Comparison of ENCODE assay signal across 8 cellular contexts in genomic region chr16:2752850-2753522, GRCh38. TPM values are rescaled to one million over a fixed set of nuclear protein-coding genes. Genes with fewer than 3 reads are reported as not detected.
DNase-seq lines count a peak whose midpoint lies in the region; ATAC-seq and TF ChIP-seq lines count a peak whose summit lies in the region.

No MANE protein-coding gene starts in this region.

- H3K36me3 ChIP-seq in BJ (ENCODE audit: control insufficient read depth, insufficient read depth, low read length): peaks cover 6% of the 10 kb centered on the region

- intact Hi-C loops in activated CD4-positive, alpha-beta T cell treated with anti-CD3 and anti-CD28 coated beads, Interleukin-2, amount 10 ng/mL, durations not matched to agents 24 days and 14 days (cut with micrococcal nuclease): loop anchor here (1.0 to 5.0 kb wide), 4 partner anchors 24 to 596 kb away; partner anchors contain the start of genes ELOB, KCTD5 and TRAF7

- H3K27ac Mint-ChIP-seq in activated CD4-positive, alpha-beta T cell treated with anti-CD3 and anti-CD28 coated beads, Interleukin-2, amount 10 ng/mL, durations not matched to agents 24 days and 14 days: peak overlapping the region; percentile 99

- peaks cover 61% of the 10 kb centered on the region for H3K36me3 Mint-ChIP-seq in activated CD4-positive, alpha-beta T cell treated with anti-CD3 and anti-CD28 coated beads, Interleukin-2, amount 10 ng/mL, durations not matched to agents 24 days and 14 days (ENCODE audit: low read depth)

- H3K27me3 ChIP-seq in BJ (ENCODE audit: control insufficient read depth, insufficient read depth, low read length): no peaks in the 10 kb centered on the region

- H3K4me3 Mint-ChIP-seq in activated CD4-positive, alpha-beta T cell treated with anti-CD3 and anti-CD28 coated beads, Interleukin-2, amount 10 ng/mL, durations not matched to agents 24 days and 14 days: peak overlapping the region; percentile 90

- TF ChIP-seq POLR2A in erythroblast (IDR thresholded peaks at IDR 0.05; ENCODE audit: low read length): no peak

- H3K4me1 Mint-ChIP-seq in activated CD4-positive, alpha-beta T cell treated with anti-CD3 and anti-CD28 coated beads, Interleukin-2, amount 10 ng/mL, durations not matched to agents 24 days and 14 days: peaks cover 57% of the 10 kb centered on the region

- DNase-seq in BJ (ENCODE audit: low read depth) (peak; percentile 18), NCI-H2227 (lab: John Stamatoyannopoulos, UW; ENCODE audit: unreplicated experiment) (peak; percentile 93), erythroblast (lab: John Stamatoyannopoulos, UW) (peak; percentile 94 to 96), mucosa of gallbladder (ENCODE audit: low spot score) (peak; percentile 86)
- DNase-seq in activated CD4-positive, alpha-beta T cell treated with anti-CD3 and anti-CD28 coated beads, Interleukin-2, amount 10 ng/mL, durations not matched to agents 24 days and 14 days: no peak
- DNase-seq in stimulated activated naive CD8-positive, alpha-beta T cell treated with anti-CD3 and anti-CD28 coated beads, Interleukin-15, Interleukin-2, amounts not matched to agents 100 U/mL and 50 U/mL, for 24 hours: peak; percentile 82

- ATAC-seq in GM18873 (IDR thresholded peaks at IDR 0.05; ENCODE audit: low FRiP score, unreplicated experiment): peak; percentile 28
- ATAC-seq in HG03103 (IDR thresholded peaks at IDR 0.05; ENCODE audit: low read depth, unreplicated experiment): peak; percentile 35
- ATAC-seq in stimulated activated naive CD8-positive, alpha-beta T cell treated with anti-CD3 and anti-CD28 coated beads, Interleukin-15, Interleukin-2, amounts not matched to agents 100 U/mL and 50 U/mL, for 24 hours: peak; percentile 56

- H3K27me3 Mint-ChIP-seq in activated CD4-positive, alpha-beta T cell treated with anti-CD3 and anti-CD28 coated beads, Interleukin-2, amount 10 ng/mL, durations not matched to agents 24 days and 14 days: no peaks in the 10 kb centered on the region

- peak overlapping the region; percentile 92 for H3K4me3 ChIP-seq in BJ (ENCODE audit: low read depth, low read length)

- CTCF ChIA-PET in BJ (lab: Yijun Ruan, JAX): interaction anchor here (1.7 to 1.8 kb wide), 2 partner anchors 10 to 115 kb away, joined by 7 read pairs; no protein-coding TSS in a partner anchor

- peaks cover 4% of the 10 kb centered on the region for H3K9me3 Mint-ChIP-seq in activated CD4-positive, alpha-beta T cell treated with anti-CD3 and anti-CD28 coated beads, Interleukin-2, amount 10 ng/mL, durations not matched to agents 24 days and 14 days

- no peak for TF ChIP-seq CTCF in BJ (IDR thresholded peaks at IDR 0.05; ENCODE audit: insufficient read depth, low read depth, low read length)

- POLR2A ChIA-PET in BJ (lab: Charles Lee): interaction anchor here (0.6 to 0.7 kb wide), 2 partner anchors 14 to 26 kb away, joined by 3 to 8 read pairs; no protein-coding TSS in a partner anchor

RNA-seq across cellular contexts. Expression of gene SRRM2, which starts 0.5 kb away (rescaled TPM):
- polyA plus RNA-seq in BJ (2011; rRNA removed): 72.6 and 105 TPM in 2 replicates
- polyA minus RNA-seq in BJ (2011; rRNA and poly(A)+ RNA removed): 123 and 181 TPM in 2 replicates
- total RNA-seq in activated CD4-positive, alpha-beta T cell treated with anti-CD3 and anti-CD28 coated beads, Interleukin-2, amount 10 ng/mL, durations not matched to agents 24 days and 14 days: 635 and 680 TPM in 2 replicates
- total RNA-seq in mucosa of gallbladder: 677 TPM

RNA-seq across cellular contexts. Expression of gene ELOB, which starts 24.1 kb away (rescaled TPM):
- 212 and 215 TPM in 2 replicates for polyA plus RNA-seq in BJ (2011; rRNA removed)
- 70.8 and 133 TPM in 2 replicates for polyA minus RNA-seq in BJ (2011; rRNA and poly(A)+ RNA removed)
- total RNA-seq in activated CD4-positive, alpha-beta T cell treated with anti-CD3 and anti-CD28 coated beads, Interleukin-2, amount 10 ng/mL, durations not matched to agents 24 days and 14 days: 241 and 259 TPM in 2 replicates
- total RNA-seq in mucosa of gallbladder: 273 TPM

RNA-seq across cellular contexts. Expression of gene PRSS27, which starts 33.0 kb away (rescaled TPM):
- polyA plus RNA-seq in BJ (2011; rRNA removed): 0.81 and 0.97 TPM in 2 replicates
- polyA minus RNA-seq in BJ (2011; rRNA and poly(A)+ RNA removed): 0.36 and 0.57 TPM in 2 replicates
- total RNA-seq in activated CD4-positive, alpha-beta T cell treated with anti-CD3 and anti-CD28 coated beads, Interleukin-2, amount 10 ng/mL, durations not matched to agents 24 days and 14 days: 1.8 and 2.0 TPM in 2 replicates
- 0.52 TPM for total RNA-seq in mucosa of gallbladder

RNA-seq across cellular contexts. Expression of gene PRSS33, which starts 34.4 kb away (rescaled TPM):
- not detected in 2 replicates for polyA plus RNA-seq in BJ (2011; rRNA removed)
- not detected in 2 replicates for polyA minus RNA-seq in BJ (2011; rRNA and poly(A)+ RNA removed)
- not detected in 2 replicates for total RNA-seq in activated CD4-positive, alpha-beta T cell treated with anti-CD3 and anti-CD28 coated beads, Interleukin-2, amount 10 ng/mL, durations not matched to agents 24 days and 14 days
- 1.8 TPM for total RNA-seq in mucosa of gallbladder

RNA-seq across cellular contexts. Expression of gene PRSS41, which starts 45.3 kb away (rescaled TPM):
- polyA plus RNA-seq in BJ (2011; rRNA removed): not detected in 2 replicates
- polyA minus RNA-seq in BJ (2011; rRNA and poly(A)+ RNA removed): not detected in 2 replicates
- total RNA-seq in activated CD4-positive, alpha-beta T cell treated with anti-CD3 and anti-CD28 coated beads, Interleukin-2, amount 10 ng/mL, durations not matched to agents 24 days and 14 days: not detected in 2 replicates
- 0.49 TPM for total RNA-seq in mucosa of gallbladder
